ENCODE assay signal across 8 cellular contexts in genomic region chr22:36757608-36758220, GRCh38. TPM values are rescaled to one million over a fixed set of nuclear protein-coding genes. Genes with fewer than 3 reads are reported as not detected.
A peak's percentile ranks its signal among the peaks of the same experiment; 100 is the strongest.
DNase-seq lines count a peak whose midpoint lies in the region; ATAC-seq, FAIRE-seq and TF ChIP-seq lines count a peak whose summit lies in the region.

No MANE protein-coding gene starts in this region.

- intact Hi-C loops in posterior vena cava (cut with DNase I), result loop anchor here in 1 of 2 donors (10.0 kb wide), 1 partner anchor 193 kb away; no protein-coding TSS in a partner anchor
- intact Hi-C loops in upper lobe of right lung (cut with DNase I), result no loop called here

- DNase-seq in CMK (ENCODE audit: low read depth) (peak; percentile 62), HTR-8/SVneo (ENCODE audit: insufficient read length, low spot score) (peak; percentile 53), SJCRH30 (peak; percentile 72 to 79), glomerular visceral epithelial cell (ENCODE audit: extremely low spot score) (peak; percentile 60), posterior vena cava (ENCODE audit: low spot score) (peak; percentile 92), upper lobe of right lung (peak; percentile 88)
- DNase-seq in activated effector memory CD4-positive, alpha-beta T cell treated with anti-CD3 and anti-CD28 coated beads, Interleukin-2, amount 50 U/mL, for 16 hours, result peak; percentile 90

- peak; percentile 57 for FAIRE-seq in HTR-8/SVneo (lab: Jason Lieb, UNC)

- peak; percentile 80 for TF ChIP-seq CTCF in upper lobe of right lung (IDR thresholded peaks at IDR 0.05)

- H3K27me3 ChIP-seq in SJCRH30 (peaks cover 3% of the 10 kb centered on the region; the same call in 1 of the 2 replicates), upper lobe of right lung (peaks cover 24% of the 10 kb centered on the region)

- no peak overlapping the region for H3K4me3 ChIP-seq in SJCRH30
- no peak overlapping the region for H3K4me3 ChIP-seq in upper lobe of right lung

- H3K27ac ChIP-seq in SJCRH30, result no peak overlapping the region
- no peak overlapping the region for H3K27ac ChIP-seq in upper lobe of right lung

- H3K9me3 ChIP-seq in SJCRH30 (replicated peaks) (no peaks in the 10 kb centered on the region), upper lobe of right lung (no peaks in the 10 kb centered on the region)

- H3K4me1 ChIP-seq in SJCRH30 (no peaks in the 10 kb centered on the region), upper lobe of right lung (peaks cover under 1% of the 10 kb centered on the region)

- no peaks in the 10 kb centered on the region for H3K36me3 ChIP-seq in SJCRH30
- H3K36me3 ChIP-seq in upper lobe of right lung, result no peaks in the 10 kb centered on the region

- ATAC-seq in upper lobe of right lung, result peak; percentile 87
- no peak for ATAC-seq in HG03175 (IDR thresholded peaks at IDR 0.05; ENCODE audit: unreplicated experiment)

RNA-seq across cellular contexts. Expression of gene IFT27, which starts 18.2 kb away (rescaled TPM):
- total RNA-seq in SJCRH30 (2014; rRNA removed; shearing (Covaris generic)), result 1.8 and 2.2 TPM in 2 replicates
- total RNA-seq in posterior vena cava, result 10 to 100 TPM; 12.3 to 18.6 TPM
- total RNA-seq in upper lobe of right lung, result 21.5 TPM

RNA-seq across cellular contexts. Expression of gene CACNG2, which starts 54.2 kb away (rescaled TPM):
- total RNA-seq in SJCRH30 (2014; rRNA removed; shearing (Covaris generic)), result 0.10 and 0.18 TPM in 2 replicates
- total RNA-seq in posterior vena cava (not detected), upper lobe of right lung (not detected)

RNA-seq across cellular contexts. Expression of gene PVALB, which starts 59.1 kb away (rescaled TPM):
- total RNA-seq in SJCRH30 (2014; rRNA removed; shearing (Covaris generic)), result 0.45 TPM in 1 of 2 replicates, not detected in the other
- total RNA-seq in posterior vena cava, result not detected
- total RNA-seq in upper lobe of right lung, result 2.5 TPM
